17 cellular contexts compared by ENCODE assay signal in the genomic region with DNA sequence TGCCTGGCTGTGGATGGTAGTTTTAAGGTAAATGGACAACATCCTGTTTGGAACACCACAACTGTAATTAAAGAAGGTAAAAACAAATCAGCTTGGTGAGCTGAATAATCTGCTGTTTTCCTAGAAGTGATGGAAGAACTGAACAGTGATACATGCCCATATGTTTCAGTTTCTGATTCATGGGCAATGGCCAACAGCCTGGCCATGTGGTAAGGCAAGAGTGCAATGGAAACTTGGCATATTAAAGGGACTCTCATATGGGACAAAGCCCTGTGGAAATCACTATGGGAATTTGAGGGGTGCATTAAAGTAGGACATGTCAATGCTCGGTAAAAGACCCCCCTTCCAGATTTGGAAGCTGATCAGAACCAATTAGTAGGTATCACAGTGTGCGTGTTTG. TPM values are rescaled to one million over a fixed set of nuclear protein-coding genes. Genes with fewer than 3 reads are reported as not detected.
"Had no signal": no experiment of that assay in that cellular context is flagged by ENCODE, and none has a peak within 500 bp of the region (broad histone marks: within the 10 kb centered on the region; RNA-seq: fewer than 3 reads in every experiment).

No MANE protein-coding gene starts in this region.

- H3K27me3 Mint-ChIP-seq: activated naive CD8-positive, alpha-beta T cell treated with anti-CD3 and anti-CD28 coated beads, Interleukin-2, amount 10 ng/mL, durations not matched to agents 7 days and 5 days had no signal

- H3K4me3 ChIP-seq: dorsolateral prefrontal cortex, lower lobe of right lung, SJCRH30 had no signal

- H3K4me3 Mint-ChIP-seq: activated naive CD8-positive, alpha-beta T cell treated with anti-CD3 and anti-CD28 coated beads, Interleukin-2, amount 10 ng/mL, durations not matched to agents 7 days and 5 days; T-helper 2 cell treated with Interferon-gamma antibody and Interleukin-4, amounts not matched to agents 5 μg/mL and 100 μg/mL, for 36 hours had no signal

- DNase-seq: activated naive CD8-positive, alpha-beta T cell treated with anti-CD3 and anti-CD28 coated beads, Interleukin-2, amount 10 ng/mL, durations not matched to agents 7 days and 5 days; dorsolateral prefrontal cortex; glutamatergic neuron; lower lobe of right lung; midbrain; nucleus accumbens; right cardiac atrium; SJCRH30; small intestine; stimulated activated naive CD4-positive, alpha-beta T cell had no signal

- ATAC-seq: lower lobe of right lung, right cardiac atrium had no signal

- H3K27ac Mint-ChIP-seq: activated naive CD8-positive, alpha-beta T cell treated with anti-CD3 and anti-CD28 coated beads, Interleukin-2, amount 10 ng/mL, durations not matched to agents 7 days and 5 days; progenitor cell of endocrine pancreas; T-helper 2 cell treated with Interferon-gamma antibody and Interleukin-4, amounts not matched to agents 5 μg/mL and 100 μg/mL, for 36 hours had no signal

- H3K4me1 ChIP-seq: lower lobe of right lung, SJCRH30 had no signal

- H3K27ac ChIP-seq: dorsolateral prefrontal cortex, lower lobe of right lung, SJCRH30 had no signal

RNA-seq across cellular contexts. Expression of a gene that starts 37.8 kb away (rescaled TPM):
- total RNA-seq: progenitor cell of endocrine pancreas, SJCRH30 had no signal

RNA-seq across cellular contexts. Expression of a gene that starts 41.7 kb away (rescaled TPM):
- total RNA-seq: astrocyte, dorsolateral prefrontal cortex, fibroblast of villous mesenchyme, lower lobe of right lung, progenitor cell of endocrine pancreas, right cardiac atrium, SJCRH30, temporal lobe, ureter had no signal
- polyA plus RNA-seq: esophagus, right cardiac atrium, small intestine had no signal
